Comparison of ENCODE assay signal across 9 cellular contexts in genomic region chr1:91736146-91736998, GRCh38.
DNase-seq lines count a peak whose midpoint lies in the region; ATAC-seq, FAIRE-seq and TF ChIP-seq lines count a peak whose summit lies in the region.
"Had no signal": no experiment of that assay in that cellular context is flagged by ENCODE, and none has a peak within 500 bp of the region (broad histone marks: within the 10 kb centered on the region; RNA-seq: fewer than 3 reads in every experiment).

No MANE protein-coding gene starts in this region.

- no peak for TF ChIP-seq RAD21 in HepG2 (CRISPR knock-in tag; IDR thresholded peaks at IDR 0.05)

- peak overlapping the region; percentile 96 for H3K27ac ChIP-seq in GM23248
- H3K27ac ChIP-seq in HepG2 (ENCODE audit: extremely low read length, insufficient read depth, low read length): peak overlapping the region; percentile 74
- peak overlapping the region; percentile 87 for H3K27ac ChIP-seq in smooth muscle cell (ENCODE audit: low read depth)

- H3K4me1 ChIP-seq in GM23248 (ENCODE audit: insufficient read depth) (peaks cover 50% of the 10 kb centered on the region), HepG2 (ENCODE audit: insufficient read depth, low read length) (peaks cover 45% of the 10 kb centered on the region), smooth muscle cell (ENCODE audit: low read depth) (peaks cover 27% of the 10 kb centered on the region)

- H2AFZ ChIP-seq in GM23248 (peak overlapping the region; percentile 53), HepG2 (ENCODE audit: low read length) (no peak overlapping the region), smooth muscle cell (ENCODE audit: low read depth) (peak overlapping the region; percentile 36)

- peak; percentile 43 for FAIRE-seq in HepG2 (lab: Jason Lieb, UNC)

- H3K36me3 ChIP-seq in GM23248 (ENCODE audit: low read depth) (no peaks in the 10 kb centered on the region; the same call in 1 of the 2 replicates), HepG2 (replicated peaks in 1 of 2; ENCODE audit: control insufficient read depth in 1 of 2, insufficient read depth in 2 of 2, low read length in 2 of 2) (peaks cover 22 to 69% of the 10 kb centered on the region in 2 experiments), smooth muscle cell (ENCODE audit: low read depth) (no peaks in the 10 kb centered on the region)

- in situ Hi-C loops in GM23248 (cut with MboI): no loop called here
- in situ Hi-C loops in HepG2 (cut with HindIII; ENCODE audit: extremely low pct_ligation_motif_present, low pct_unique_long_range_greater_than_20kb): no loop called here

- TF ChIP-seq CTCF in chondrocyte (IDR thresholded peaks at IDR 0.05) (no peak), HepG2 (CRISPR knock-in tag; IDR thresholded peaks at IDR 0.05) (no peak), smooth muscle cell (IDR thresholded peaks at IDR 0.05; ENCODE audit: borderline replicate concordance, insufficient read depth, poor library complexity, severe bottlenecking) (no peak)

- intact Hi-C loops in HepG2 (cut with micrococcal nuclease; ENCODE audit: unreplicated experiment): loop anchor here (5.0 kb wide), 1 partner anchor 191 kb away; no protein-coding TSS in a partner anchor

- peak overlapping the region; percentile 59 for H3K4me3 ChIP-seq in GM23248
- no peak overlapping the region; a peak in 1 of 6 replicates for H3K4me3 ChIP-seq in HepG2 (replicated peaks in 1 of 3; ENCODE audit: insufficient read depth in 1 of 3, low read depth in 2 of 3, low read length in 3 of 3)
- peak overlapping the region; percentile 32 for H3K4me3 ChIP-seq in smooth muscle cell

- peak; percentile 65 for ATAC-seq in HepG2

- TF ChIP-seq EP300 in HepG2 (IDR thresholded peaks at IDR 0.05; ENCODE audit: low read depth in 2 of 2, low read length in 2 of 2): no peak
- no peak for TF ChIP-seq EP300 in HepG2 (CRISPR knock-in tag; IDR thresholded peaks at IDR 0.05; ENCODE audit: borderline replicate concordance)

- DNase-seq in GM23248 (peak; percentile 83), chondrocyte (ENCODE audit: low spot score) (no peak), HepG2 (ENCODE audit: low spot score) (peak; percentile 31), smooth muscle cell (lab: John Stamatoyannopoulos, UW; ENCODE audit: unreplicated experiment) (no peak), NCI-H226 (no peak), DMS153 treated with DMSO at 0.1 percent for 48 hours (lab: John Stamatoyannopoulos, UW; ENCODE audit: unreplicated experiment) (no peak)
- DNase-seq in stimulated activated CD4-positive, alpha-beta T cell treated with anti-CD3 and anti-CD28 coated beads, Interleukin-2, amount 100 ng/mL, for 24 hours: no peak
- DNase-seq in activated CD8-positive, alpha-beta memory T cell treated with anti-CD3 and anti-CD28 coated beads for 24 hours: no peak
- DNase-seq: effector CD4-positive, alpha-beta T cell had no signal

- peaks cover 53% of the 10 kb centered on the region for H3F3A ChIP-seq in GM23248 (ENCODE audit: insufficient read depth)
- H3F3A ChIP-seq in smooth muscle cell (ENCODE audit: low read depth): peaks cover 21% of the 10 kb centered on the region

- no TSS peak for BruUV-seq in HepG2 (replicated peaks; lab: Mats Ljungman, UMichigan)

- H3K79me2 ChIP-seq in GM23248 (ENCODE audit: insufficient read depth) (0 out of 2 replicates have a peak, but pooled peaks cover 4% of the 10 kb centered on the region), HepG2 (ENCODE audit: insufficient read depth, low read length) (peaks cover 15% of the 10 kb centered on the region), smooth muscle cell (ENCODE audit: low read depth) (peaks cover 1% of the 10 kb centered on the region)

- no peaks in the 10 kb centered on the region for H3K9me3 Mint-ChIP-seq in chondrocyte (ENCODE audit: low read depth)

- POLR2A ChIA-PET in HepG2 (lab: Yijun Ruan, JAX): interaction anchor here (0.9 to 1.4 kb wide), 5 partner anchors 9 to 99 kb away, joined by 3 to 7 read pairs (median 3); no protein-coding TSS in a partner anchor

- H3K4me3 Mint-ChIP-seq in chondrocyte (ENCODE audit: unreplicated experiment): no peak overlapping the region

- H3K36me3 Mint-ChIP-seq in chondrocyte (ENCODE audit: low read depth): no peaks in the 10 kb centered on the region

- H3K4me1 Mint-ChIP-seq in chondrocyte (ENCODE audit: low read depth): peaks cover 37% of the 10 kb centered on the region

- H4K20me1 ChIP-seq in GM23248 (ENCODE audit: insufficient read depth): no peaks in the 10 kb centered on the region
- peaks cover 8% of the 10 kb centered on the region; the same call in 1 of the 2 replicates for H4K20me1 ChIP-seq in HepG2 (ENCODE audit: insufficient read depth, low read length)
- no peaks in the 10 kb centered on the region for H4K20me1 ChIP-seq in smooth muscle cell (ENCODE audit: low read depth)

- no peaks in the 10 kb centered on the region for H3K27me3 ChIP-seq in GM23248 (replicated peaks; ENCODE audit: insufficient read depth)
- no peaks in the 10 kb centered on the region for H3K27me3 ChIP-seq in HepG2 (ENCODE audit: control insufficient read depth in 1 of 2, insufficient read depth in 2 of 2, low read length in 2 of 2)
- H3K27me3 ChIP-seq in smooth muscle cell (ENCODE audit: low read depth): no peaks in the 10 kb centered on the region

- H3K9me3 ChIP-seq in GM23248 (ENCODE audit: low read depth) (no peaks in the 10 kb centered on the region), HepG2 (ENCODE audit: low read length) (no peaks in the 10 kb centered on the region), smooth muscle cell (replicated peaks; ENCODE audit: low read depth) (no peaks in the 10 kb centered on the region)

- no peaks in the 10 kb centered on the region for H3K27me3 Mint-ChIP-seq in chondrocyte (ENCODE audit: low read depth)

- no peak for TF ChIP-seq POLR2A in HepG2 (IDR thresholded peaks at IDR 0.05; ENCODE audit: insufficient read depth in 1 of 2, low read depth in 2 of 2, low read length in 2 of 2)

- no peaks in the 10 kb centered on the region for H3K9me2 ChIP-seq in GM23248 (ENCODE audit: insufficient read depth)

- WGBS in GM23248 (ENCODE audit: low coverage in 1 of 2, low lambda C conversion rate in 2 of 2, missing lambda C conversion rate in 2 of 2), 2 experiments: 20 to 22% methylated on average over 13 of the region's 13 CpGs
- WGBS in HepG2 (ENCODE audit: low lambda C conversion rate): 62% methylated on average over 13 of the region's 13 CpGs
- WGBS in smooth muscle cell (ENCODE audit: low lambda C conversion rate): 47% methylated on average over 13 of the region's 13 CpGs

- H3K4me2 ChIP-seq in GM23248 (ENCODE audit: unreplicated experiment) (peak overlapping the region; percentile 91), HepG2 (ENCODE audit: low read depth, low read length) (peak overlapping the region; percentile 46), smooth muscle cell (peak overlapping the region; percentile 79)

- CTCF ChIA-PET in HepG2 (lab: Yijun Ruan, JAX; ENCODE audit: low intra/inter-chr PET ratio, low total read pairs): no interaction called here

- H3K9ac ChIP-seq in GM23248: peak overlapping the region; percentile 77
- no peak overlapping the region for H3K9ac ChIP-seq in HepG2 (ENCODE audit: insufficient read depth, low read depth, low read length)
- peak overlapping the region; percentile 48 for H3K9ac ChIP-seq in smooth muscle cell (ENCODE audit: low read depth)

- peak overlapping the region; percentile 84 for H3K27ac Mint-ChIP-seq in chondrocyte (ENCODE audit: unreplicated experiment)

TF ChIP-seq in HepG2, 621 proteins besides CTCF, POLR2A, EP300 and RAD21:
- TF ChIP-seq PHF21A (CRISPR knock-in tag; IDR thresholded peaks at IDR 0.05) (0 out of 2 replicates have a peak, but pooled peaks have one; percentile 29), TFDP2 (CRISPR knock-in tag; IDR thresholded peaks at IDR 0.05) (no peak), ASH2L (IDR thresholded peaks at IDR 0.05; ENCODE audit: insufficient read length, low read depth, low read length) (peak; percentile 44), ATF1 (CRISPR knock-in tag; IDR thresholded peaks at IDR 0.05) (peak; percentile 26; the same call in 1 of the 2 replicates), FOXO1 (CRISPR knock-in tag; IDR thresholded peaks at IDR 0.05) (0 out of 2 replicates have a peak, but pooled peaks have one; percentile 10), ZBTB34 (CRISPR knock-in tag; IDR thresholded peaks at IDR 0.05) (0 out of 2 replicates have a peak, but pooled peaks have one; percentile 25), HOXA3 (CRISPR knock-in tag; IDR thresholded peaks at IDR 0.05) (no peak), SOX6 (IDR thresholded peaks at IDR 0.05) (no peak), SOX6 (CRISPR knock-in tag; IDR thresholded peaks at IDR 0.05) (0 out of 2 replicates have a peak, but pooled peaks have one; percentile 8)

Comparison
In these comparisons a context has a peak if more than half of its experiments do, and no peak if none do; other contexts are left out.
1. DNase-seq: peak in GM23248 (single experiment) and HepG2 (single experiment); none in chondrocyte (single experiment), smooth muscle cell (single experiment), stimulated activated CD4-positive, alpha-beta T cell treated with anti-CD3 and anti-CD28 coated beads, Interleukin-2, amount 100 ng/mL, for 24 hours (0 of 2), NCI-H226 (single experiment), DMS153 treated with DMSO at 0.1 percent for 48 hours (single experiment) and activated CD8-positive, alpha-beta memory T cell treated with anti-CD3 and anti-CD28 coated beads for 24 hours (single experiment).
2. H3K4me3 ChIP-seq: peak in GM23248 (single experiment) and smooth muscle cell (single experiment); none in HepG2 (0 of 3).
3. Peak in every context shown above with its lines, with median percentiles within 50 percentile points of each other: H3K27ac ChIP-seq and H3K4me2 ChIP-seq.